1 cellular context compared by ENCODE assay signal in genomic region chr2:173961346-173961705, GRCh38.
TF ChIP-seq lines count a peak whose summit lies in the region.

No MANE protein-coding gene starts in this region.

TF ChIP-seq in GM12878, 131 proteins besides CTCF, POLR2A, EP300 and RAD21:
- TF ChIP-seq IRF4 (IDR thresholded peaks at IDR 0.05; ENCODE audit: low read depth, low read length) (no peak), RFX5 (IDR thresholded peaks at IDR 0.05; ENCODE audit: low read depth, low read length) (no peak), ATF3 (IDR thresholded peaks at IDR 0.05; ENCODE audit: borderline replicate concordance, extremely low read depth, low read depth, low read length) (no peak), MYB (IDR thresholded peaks at IDR 0.05; ENCODE audit: borderline replicate concordance, low read depth, low read length) (no peak), USF2 (IDR thresholded peaks at IDR 0.05; ENCODE audit: borderline replicate concordance, low read depth, low read length) (no peak), MEF2A (IDR thresholded peaks at IDR 0.05; ENCODE audit: insufficient read depth, low read depth, low read length) (no peak), CREB1 (IDR thresholded peaks at IDR 0.05; ENCODE audit: low read depth) (no peak), CEBPB (IDR thresholded peaks at IDR 0.05; ENCODE audit: borderline replicate concordance in 1 of 2, low read depth in 2 of 2, low read length in 2 of 2) (no peak)
